26 cellular contexts compared by ENCODE assay signal in the genomic region with DNA sequence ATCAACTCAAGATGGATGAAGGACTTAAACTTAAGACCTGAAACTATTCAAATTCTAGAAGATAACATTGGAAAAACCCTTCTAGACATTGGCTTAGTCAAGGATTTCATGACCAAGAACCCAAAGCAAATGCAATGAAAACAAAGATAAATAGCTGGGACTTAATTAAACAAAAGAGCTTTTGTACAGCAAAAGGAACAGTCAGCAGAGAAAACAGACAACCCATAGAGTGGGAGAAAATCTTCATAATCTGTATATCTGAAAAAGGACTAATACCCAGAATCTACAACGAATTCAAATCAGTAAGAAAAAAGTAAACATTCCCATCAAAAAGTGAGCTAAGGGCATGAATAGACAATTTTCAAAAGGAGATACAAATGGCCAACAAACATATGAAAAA.
"Had no signal": no experiment of that assay in that cellular context is flagged by ENCODE, and none has a peak within 500 bp of the region (broad histone marks: within the 10 kb centered on the region; RNA-seq: fewer than 3 reads in every experiment).

No MANE protein-coding gene starts in this region.

- H3K27me3 ChIP-seq: neural progenitor cell, neutrophil, sigmoid colon, spleen, suprapubic skin, tibial nerve, uterus had no signal

- H3K9me3 ChIP-seq: left ventricle myocardium inferior, neutrophil, sigmoid colon, spleen, suprapubic skin, tibial nerve, uterus had no signal

- H2AFZ ChIP-seq: neural progenitor cell, parathyroid adenoma had no signal

- H3K27ac Mint-ChIP-seq: immature natural killer cell; mesothelial cell of epicardium; naive B cell; natural killer cell; nephron progenitor cell; neural progenitor cell; progenitor cell of endocrine pancreas; stimulated activated memory B cell treated with anti-CD40 and anti-IgM and Interleukin-4, amounts not matched to agents 10 μg/mL and 1 μg/mL and 100 μg/mL, for 72 hours; stimulated activated naive CD8-positive, alpha-beta T cell treated with anti-CD3 and anti-CD28 coated beads, Interleukin-15, amount 100 ng/mL, for 72 hours; type B pancreatic cell had no signal

- H3K4me1 ChIP-seq: left ventricle myocardium inferior, parathyroid adenoma, spleen, suprapubic skin, uterus had no signal

- H3K36me3 Mint-ChIP-seq: immature natural killer cell; mesothelial cell of epicardium; naive B cell; natural killer cell; stimulated activated memory B cell treated with anti-CD40 and anti-IgM and Interleukin-4, amounts not matched to agents 10 μg/mL and 1 μg/mL and 100 μg/mL, for 72 hours had no signal

- H3K79me2 ChIP-seq: parathyroid adenoma had no signal

- H3K27me3 Mint-ChIP-seq: naive B cell; progenitor cell of endocrine pancreas; stimulated activated memory B cell treated with anti-CD40 and anti-IgM and Interleukin-4, amounts not matched to agents 10 μg/mL and 1 μg/mL and 100 μg/mL, for 72 hours; stimulated activated naive CD8-positive, alpha-beta T cell treated with anti-CD3 and anti-CD28 coated beads, Interleukin-15, amount 100 ng/mL, for 72 hours; type B pancreatic cell had no signal

- H3K4me3 Mint-ChIP-seq: immature natural killer cell; mesothelial cell of epicardium; naive B cell; natural killer cell; nephron progenitor cell; neural progenitor cell; stimulated activated memory B cell treated with anti-CD40 and anti-IgM and Interleukin-4, amounts not matched to agents 10 μg/mL and 1 μg/mL and 100 μg/mL, for 72 hours; stimulated activated naive CD8-positive, alpha-beta T cell treated with anti-CD3 and anti-CD28 coated beads, Interleukin-15, amount 100 ng/mL, for 72 hours; type B pancreatic cell had no signal

- H3K4me2 ChIP-seq: neural progenitor cell had no signal

- H3K9ac ChIP-seq: neural progenitor cell, parathyroid adenoma had no signal

- H3K9me3 Mint-ChIP-seq: naive B cell, nephron progenitor cell had no signal

- H3K4me3 ChIP-seq: left ventricle myocardium inferior, lung, neural progenitor cell, sigmoid colon, spleen, suprapubic skin, tibial nerve, uterus had no signal

- H3K36me3 ChIP-seq: left ventricle myocardium inferior, neural progenitor cell, neutrophil, sigmoid colon, spleen, suprapubic skin, tibial nerve, uterus had no signal

- DNase-seq: immature natural killer cell; kidney; left ventricle myocardium inferior; mesendoderm; naive B cell; natural killer cell; nephron progenitor cell; occipital lobe; right cardiac atrium; sigmoid colon; small intestine; spleen; stimulated activated CD4-positive, alpha-beta T cell treated with anti-CD3 and anti-CD28 coated beads, Interleukin-4, amount 100 ng/mL, for 24 hours; stimulated activated naive CD4-positive, alpha-beta T cell treated with Interleukin-2 at 50 U/mL for 16 hours; stimulated activated naive CD8-positive, alpha-beta T cell treated with anti-CD3 and anti-CD28 coated beads, Interleukin-15, amount 100 ng/mL, for 72 hours; uterus had no signal

- H3K4me1 Mint-ChIP-seq: immature natural killer cell; naive B cell; natural killer cell; stimulated activated memory B cell treated with anti-CD40 and anti-IgM and Interleukin-4, amounts not matched to agents 10 μg/mL and 1 μg/mL and 100 μg/mL, for 72 hours; stimulated activated naive CD8-positive, alpha-beta T cell treated with anti-CD3 and anti-CD28 coated beads, Interleukin-15, amount 100 ng/mL, for 72 hours had no signal

- H3K27ac ChIP-seq: left ventricle myocardium inferior, neural progenitor cell, neutrophil, parathyroid adenoma, sigmoid colon, spleen, suprapubic skin, tibial nerve, uterus had no signal

- ATAC-seq: natural killer cell; right cardiac atrium; stimulated activated memory B cell treated with anti-CD40 and anti-IgM and Interleukin-4, amounts not matched to agents 10 μg/mL and 1 μg/mL and 100 μg/mL, for 72 hours; stimulated activated naive CD8-positive, alpha-beta T cell treated with anti-CD3 and anti-CD28 coated beads, Interleukin-15, amount 100 ng/mL, for 72 hours had no signal
